In the genomic region with DNA sequence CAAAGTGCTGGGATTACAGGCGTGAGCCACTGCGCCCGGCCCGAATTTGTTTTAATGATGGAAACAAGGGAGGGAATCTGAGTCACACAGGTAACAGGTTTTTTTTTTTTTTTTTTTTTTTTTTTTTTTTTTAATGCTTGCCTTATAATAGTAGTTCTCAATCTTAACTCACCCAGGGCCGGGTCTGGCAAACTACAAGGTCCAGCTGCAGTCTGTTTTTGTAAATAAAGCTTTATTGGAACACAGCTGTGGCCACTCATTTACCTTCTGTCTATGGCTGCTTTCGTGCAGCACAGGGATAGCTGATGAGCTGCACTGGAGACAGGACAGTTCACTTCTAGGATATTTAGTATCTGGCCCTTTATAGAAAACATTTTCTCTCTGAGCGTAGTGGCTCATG, we compare ENCODE assay signal across 28 cellular contexts. TPM values are rescaled to one million over a fixed set of nuclear protein-coding genes. Genes with fewer than 3 reads are reported as not detected.
DNase-seq lines count a peak whose midpoint lies in the region; FAIRE-seq and TF ChIP-seq lines count a peak whose summit lies in the region.
"Had no signal": no experiment of that assay in that cellular context is flagged by ENCODE, and none has a peak within 500 bp of the region (broad histone marks: within the 10 kb centered on the region; RNA-seq: fewer than 3 reads in every experiment).

No MANE protein-coding gene starts in this region.

- POLR2A ChIA-PET in HEK293T (lab: Yijun Ruan, JAX) (no interaction called here), PC-9 (lab: Charles Lee; ENCODE audit: unreplicated experiment) (no interaction called here)

- H3K9ac ChIP-seq in neural progenitor cell = no peak overlapping the region
- H3K9ac ChIP-seq: BLaER1 had no signal

- peaks cover 16% of the 10 kb centered on the region; the same call in 1 of the 2 replicates for H3K79me2 ChIP-seq in PC-9 (ENCODE audit: low read depth)
- no peaks in the 10 kb centered on the region for H3K79me2 ChIP-seq in neural progenitor cell (ENCODE audit: low read depth)

- H3K27ac ChIP-seq in PC-9 (peak overlapping the region; percentile 13; the same call in 1 of the 2 replicates), neural progenitor cell (no peak overlapping the region), uterus (no peak overlapping the region)
- H3K27ac ChIP-seq: BLaER1 had no signal

- H3K4me1 ChIP-seq in PC-9 (replicated peaks; ENCODE audit: insufficient read depth) (peaks cover 55% of the 10 kb centered on the region), neural progenitor cell (no peaks in the 10 kb centered on the region), uterus (no peaks in the 10 kb centered on the region)
- H3K4me1 ChIP-seq: BE2C had no signal

- no peaks in the 10 kb centered on the region for H4K20me1 ChIP-seq in PC-9 (ENCODE audit: insufficient read depth)
- H4K20me1 ChIP-seq in neural progenitor cell (ENCODE audit: low read depth) = no peaks in the 10 kb centered on the region
- H4K20me1 ChIP-seq: BLaER1 had no signal

- no TSS peak for BruUV-seq in PC-9 (replicated peaks; lab: Mats Ljungman, UMichigan)

- H3K9me3 ChIP-seq in PC-9 (ENCODE audit: insufficient read depth, low read depth) = no peaks in the 10 kb centered on the region
- H3K9me3 ChIP-seq in neural progenitor cell (ENCODE audit: low read depth) = no peaks in the 10 kb centered on the region
- H3K9me3 ChIP-seq in uterus = no peaks in the 10 kb centered on the region
- H3K9me3 ChIP-seq: BE2C, BLaER1 had no signal

- H2AFZ ChIP-seq in PC-9 (no peak overlapping the region), neural progenitor cell (replicated peaks) (no peak overlapping the region)

- H3K4me3 ChIP-seq in PC-9 (peak overlapping the region; percentile 46; the same call in 1 of the 2 replicates), neural progenitor cell (no peak overlapping the region), uterus (no peak overlapping the region)
- H3K4me3 ChIP-seq: BLaER1, GM12878 had no signal

- H3K36me3 ChIP-seq in PC-9 (ENCODE audit: low read depth) (no peaks in the 10 kb centered on the region), neural progenitor cell (no peaks in the 10 kb centered on the region), uterus (no peaks in the 10 kb centered on the region)
- H3K36me3 ChIP-seq: BE2C, BLaER1 had no signal

- peak overlapping the region; percentile 33 for H3K27ac Mint-ChIP-seq in neural progenitor cell
- H3K27ac Mint-ChIP-seq: CD14-positive monocyte; CD4-positive, alpha-beta memory T cell; CD4-positive, CD25-positive, alpha-beta regulatory T cell; CD8-positive, alpha-beta memory T cell had no signal

- H3F3A ChIP-seq in PC-9 (ENCODE audit: insufficient read depth, low read depth) = peaks cover 32% of the 10 kb centered on the region
- no peaks in the 10 kb centered on the region for H3F3A ChIP-seq in neural progenitor cell (ENCODE audit: low read depth)

- peak; percentile 81 for FAIRE-seq in HTR-8/SVneo (lab: Jason Lieb, UNC)
- FAIRE-seq: A204.1, GM12878, GM12892, GM18507 had no signal

- no peak for DNase-seq in HEK293T (ENCODE audit: extremely low spot score)
- DNase-seq in HTR-8/SVneo (ENCODE audit: insufficient read length, low spot score) = no peak
- peak in 1 of 2 experiments; percentile 67 for DNase-seq in PC-9
- DNase-seq in neural progenitor cell (ENCODE audit: low spot score) = no peak
- DNase-seq in uterus = no peak
- no peak for DNase-seq in dedifferentiated amniotic fluid mesenchymal stem cell (ENCODE audit: extremely low spot score)
- no peak for DNase-seq in medulla oblongata (ENCODE audit: extremely low spot score)
- DNase-seq: 8988T; ACHN; BE2C; C1 segment of cervical spinal cord; CD4-positive, alpha-beta memory T cell; CD4-positive, CD25-positive, alpha-beta regulatory T cell; CD8-positive, alpha-beta memory T cell; COR-L47; DMS 273 treated with DMSO at 0.1 percent for 48 hours; DMS153; DMS53; DMS79; DND-41; EL; GDM1 had no signal

- peaks cover 17% of the 10 kb centered on the region for H3K27me3 Mint-ChIP-seq in neural progenitor cell (ENCODE audit: insufficient read depth, low read depth)
- H3K27me3 Mint-ChIP-seq: CD4-positive, CD25-positive, alpha-beta regulatory T cell had no signal

- H3K4me2 ChIP-seq in PC-9 = peak overlapping the region; percentile 69
- no peak overlapping the region for H3K4me2 ChIP-seq in neural progenitor cell
- H3K4me2 ChIP-seq: BLaER1 had no signal

- H3K9me3 Mint-ChIP-seq in neural progenitor cell = no peaks in the 10 kb centered on the region
- H3K9me3 Mint-ChIP-seq: CD4-positive, alpha-beta memory T cell had no signal

- H3K9me2 ChIP-seq in PC-9 (ENCODE audit: insufficient read depth) = no peaks in the 10 kb centered on the region

- intact Hi-C loops in PC-9 (cut with micrococcal nuclease; ENCODE audit: unreplicated experiment) = no loop called here
- intact Hi-C loops in uterus (cut with DNase I; ENCODE audit: low total_unique reads) = no loop called here

- no peak overlapping the region for H3K4me3 Mint-ChIP-seq in neural progenitor cell
- H3K4me3 Mint-ChIP-seq: CD14-positive monocyte; CD4-positive, alpha-beta memory T cell; CD4-positive, CD25-positive, alpha-beta regulatory T cell; CD8-positive, alpha-beta memory T cell had no signal

- H3K36me3 Mint-ChIP-seq in neural progenitor cell = no peaks in the 10 kb centered on the region
- H3K36me3 Mint-ChIP-seq: CD14-positive monocyte; CD4-positive, alpha-beta memory T cell; CD4-positive, CD25-positive, alpha-beta regulatory T cell; CD8-positive, alpha-beta memory T cell had no signal

- TF ChIP-seq POLR2A in uterus (IDR thresholded peaks at IDR 0.05) = no peak

- peaks cover 8% of the 10 kb centered on the region for H3K4me1 Mint-ChIP-seq in neural progenitor cell
- H3K4me1 Mint-ChIP-seq: CD14-positive monocyte; CD8-positive, alpha-beta memory T cell had no signal

- TF ChIP-seq CTCF in PC-9 (conservative IDR thresholded peaks at IDR 0.05) = no peak
- no peak for TF ChIP-seq CTCF in neural progenitor cell (IDR thresholded peaks at IDR 0.05)
- no peak for TF ChIP-seq CTCF in uterus (IDR thresholded peaks at IDR 0.05)

- CTCF ChIA-PET in HEK293T (lab: Yijun Ruan, JAX) (no interaction called here), PC-9 (lab: Charles Lee) (no interaction called here)

- no peaks in the 10 kb centered on the region for H3K27me3 ChIP-seq in PC-9 (ENCODE audit: insufficient read depth, low read depth)
- no peaks in the 10 kb centered on the region for H3K27me3 ChIP-seq in neural progenitor cell
- no peaks in the 10 kb centered on the region for H3K27me3 ChIP-seq in uterus
- H3K27me3 ChIP-seq: BE2C, BLaER1 had no signal

TF ChIP-seq in HEK293T, 16 proteins besides CTCF, POLR2A, EP300 and RAD21:
- TF ChIP-seq FOXM1 (IDR thresholded peaks at IDR 0.05; ENCODE audit: borderline replicate concordance) (no peak), ZNF384 (IDR thresholded peaks at IDR 0.05) (peak; percentile 71)

RNA-seq across cellular contexts. Expression of gene TFAP2C, which starts 58.0 kb away (rescaled TPM):
- total RNA-seq in PC-9 (2021) = 27.8 and 34.8 TPM in 2 replicates
- 0.60 and 1.1 TPM in 2 replicates for total RNA-seq in neural progenitor cell (ENCODE audit: low replicate concordance)
- 1 to 10 TPM in 2 of 4 donors, not detected in 2; 1.1 to 6.0 TPM for total RNA-seq in uterus
- total RNA-seq: CD4-positive, alpha-beta memory T cell; CD4-positive, CD25-positive, alpha-beta regulatory T cell; CD8-positive, alpha-beta memory T cell; GM12878 had no signal
